In the genomic region with DNA sequence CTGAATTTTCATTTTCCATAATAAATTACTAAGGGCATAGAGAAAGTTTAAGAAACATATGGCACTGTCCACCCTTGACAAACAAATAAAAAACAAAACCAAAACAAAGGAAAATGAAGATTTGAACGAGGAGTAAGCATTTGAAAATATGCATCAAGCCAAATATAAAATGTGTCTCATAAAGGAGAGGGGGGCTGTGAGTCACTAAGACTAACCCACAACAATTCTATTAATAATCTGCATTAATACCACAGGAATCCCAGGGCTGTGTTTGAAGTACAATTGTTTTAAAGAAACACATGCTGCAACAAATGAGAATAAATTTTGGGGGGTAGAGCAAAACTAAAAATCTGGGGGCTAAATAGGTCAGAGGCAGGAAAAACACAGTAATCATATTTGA, we compare ENCODE assay signal across 14 cellular contexts. TPM values are rescaled to one million over a fixed set of nuclear protein-coding genes. Genes with fewer than 3 reads are reported as not detected.
A peak's percentile ranks its signal among the peaks of the same experiment; 100 is the strongest.
DNase-seq lines count a peak whose midpoint lies in the region; ATAC-seq lines count a peak whose summit lies in the region.
"Had no signal": no experiment of that assay in that cellular context is flagged by ENCODE, and none has a peak within 500 bp of the region (broad histone marks: within the 10 kb centered on the region; RNA-seq: fewer than 3 reads in every experiment).

No MANE protein-coding gene starts in this region.

- CTCF ChIA-PET in CD4-positive, alpha-beta memory T cell (lab: Charles Lee; ENCODE audit: partially characterized antibody) = interaction anchor here (1.5 to 8.1 kb wide), 3 partner anchors 13 to 148 kb away, joined by 5 to 129 read pairs (median 11); no protein-coding TSS in a partner anchor

- no peaks in the 10 kb centered on the region for H3K36me3 ChIP-seq in CD4-positive, alpha-beta memory T cell (ENCODE audit: insufficient read depth, low read length)
- H3K36me3 ChIP-seq: colonic mucosa had no signal

- H3K4me1 Mint-ChIP-seq in CD4-positive, alpha-beta memory T cell = peaks cover 51 to 85% (median 69%) of the 10 kb centered on the region in 4 donors
- peaks cover 83% of the 10 kb centered on the region for H3K4me1 Mint-ChIP-seq in activated naive CD8-positive, alpha-beta T cell treated with anti-CD3 and anti-CD28 coated beads, Interleukin-2, amount 50 U/mL, for 24 hours

- intact Hi-C loops in CD4-positive, alpha-beta memory T cell (cut with micrococcal nuclease) = loop anchor here (5.0 kb wide), 1 partner anchor 37 kb away; no protein-coding TSS in a partner anchor

- H3K27ac Mint-ChIP-seq in CD4-positive, alpha-beta memory T cell = peak overlapping the region in 5 of 7 donors; percentile 1 to 68 (median 54)
- H3K27ac Mint-ChIP-seq in activated naive CD8-positive, alpha-beta T cell treated with anti-CD3 and anti-CD28 coated beads, Interleukin-2, amount 50 U/mL, for 24 hours = peak overlapping the region; percentile 44
- H3K27ac Mint-ChIP-seq: activated T-helper 2 cell treated with anti-CD3 and anti-CD28 coated beads, Interferon-gamma antibody, Interleukin-2, Interleukin-4, amounts not matched to agents 10 μg/mL and 5 μg/mL and 100 μg/mL, durations not matched to agents 14 hours and 24 hours and 36 hours had no signal

- H3K27me3 Mint-ChIP-seq in CD4-positive, alpha-beta memory T cell = no peaks in the 10 kb centered on the region
- H3K27me3 Mint-ChIP-seq in activated naive CD8-positive, alpha-beta T cell treated with anti-CD3 and anti-CD28 coated beads, Interleukin-2, amount 50 U/mL, for 24 hours = no peaks in the 10 kb centered on the region
- H3K27me3 Mint-ChIP-seq: IgD-negative memory B cell, naive B cell had no signal

- H3K27ac ChIP-seq in CD4-positive, alpha-beta memory T cell (ENCODE audit: low read depth, low read length) = no peak overlapping the region
- H3K27ac ChIP-seq: colonic mucosa, SK-N-MC had no signal

- H3K9me3 ChIP-seq in CD4-positive, alpha-beta memory T cell (ENCODE audit: control insufficient read depth in 1 of 2, low read length in 2 of 2) = no peaks in the 10 kb centered on the region
- H3K9me3 ChIP-seq: colonic mucosa had no signal

- peaks cover 0 to under 1% of the 10 kb centered on the region in 2 donors for H3K36me3 Mint-ChIP-seq in CD4-positive, alpha-beta memory T cell
- peaks cover 17% of the 10 kb centered on the region for H3K36me3 Mint-ChIP-seq in activated naive CD8-positive, alpha-beta T cell treated with anti-CD3 and anti-CD28 coated beads, Interleukin-2, amount 50 U/mL, for 24 hours (ENCODE audit: low read depth)

- peak overlapping the region in 3 of 8 donors; percentile 33 to 57 (median 41) for H3K4me3 Mint-ChIP-seq in CD4-positive, alpha-beta memory T cell
- peak overlapping the region; percentile 37 for H3K4me3 Mint-ChIP-seq in activated naive CD8-positive, alpha-beta T cell treated with anti-CD3 and anti-CD28 coated beads, Interleukin-2, amount 50 U/mL, for 24 hours

- POLR2A ChIA-PET in CD4-positive, alpha-beta memory T cell (lab: Charles Lee; ENCODE audit: partially characterized antibody) = interaction anchor here (1.0 to 2.6 kb wide), 6 partner anchors 9 to 68 kb away, joined by 3 to 15 read pairs (median 4); no protein-coding TSS in a partner anchor

- no peak overlapping the region for H3K4me3 ChIP-seq in CD4-positive, alpha-beta memory T cell (ENCODE audit: low read length in 2 of 2)
- H3K4me3 ChIP-seq: colonic mucosa, SK-N-MC had no signal

- peaks cover 79% of the 10 kb centered on the region for H3K4me1 ChIP-seq in CD4-positive, alpha-beta memory T cell (ENCODE audit: insufficient read depth, low read length)
- H3K4me1 ChIP-seq: colonic mucosa had no signal

- no peaks in the 10 kb centered on the region for H3K27me3 ChIP-seq in CD4-positive, alpha-beta memory T cell (ENCODE audit: insufficient read depth, low read length)
- H3K27me3 ChIP-seq: colonic mucosa had no signal

- DNase-seq in CD4-positive, alpha-beta memory T cell = no peak
- peak; percentile 83 for DNase-seq in LHCN-M2 (ENCODE audit: low read depth)
- DNase-seq in activated naive CD8-positive, alpha-beta T cell treated with anti-CD3 and anti-CD28 coated beads, Interleukin-2, amount 50 U/mL, for 24 hours = no peak
- DNase-seq in kidney tubule cell (ENCODE audit: low spot score) = peak; percentile 48
- DNase-seq in anterior cingulate cortex (lab: John Stamatoyannopoulos, UW) = no peak
- no peak for DNase-seq in stimulated activated CD4-positive, alpha-beta T cell treated with anti-CD3 and anti-CD28 coated beads, Interleukin-2, amount 100 ng/mL, for 48 hours
- no peak for DNase-seq in NCI-H2107 (lab: John Stamatoyannopoulos, UW)
- no peak for DNase-seq in T1000 (lab: John Stamatoyannopoulos, UW)
- DNase-seq: colonic mucosa, naive B cell, NCI-H1694 treated with DMSO at 0.1 percent for 48 hours had no signal

- peaks cover 0 to 3% (median 0%) of the 10 kb centered on the region in 8 donors for H3K9me3 Mint-ChIP-seq in CD4-positive, alpha-beta memory T cell
- peaks cover 7% of the 10 kb centered on the region for H3K9me3 Mint-ChIP-seq in activated naive CD8-positive, alpha-beta T cell treated with anti-CD3 and anti-CD28 coated beads, Interleukin-2, amount 50 U/mL, for 24 hours
- H3K9me3 Mint-ChIP-seq: IgD-negative memory B cell had no signal

- ATAC-seq in activated naive CD8-positive, alpha-beta T cell treated with anti-CD3 and anti-CD28 coated beads, Interleukin-2, amount 50 U/mL, for 24 hours = no peak

RNA-seq across cellular contexts. Expression of a gene that starts 53.8 kb away (rescaled TPM):
- total RNA-seq in CD4-positive, alpha-beta memory T cell = 100 to 1,000 TPM; 234 to 243 TPM
- 10 to 100 TPM; 79.7 to 93.1 TPM for polyA plus RNA-seq in CD4-positive, alpha-beta memory T cell
- total RNA-seq in LHCN-M2 (2014; rRNA removed) = 119 and 126 TPM in 2 replicates
- polyA plus RNA-seq in LHCN-M2 (2012) = 21.2 TPM

Comparison
In these comparisons a context has a peak if more than half of its experiments do, and no peak if none do; other contexts are left out.
1. DNase-seq: peak in LHCN-M2 (single experiment) and kidney tubule cell (single experiment); none in CD4-positive, alpha-beta memory T cell (0 of 5), activated naive CD8-positive, alpha-beta T cell treated with anti-CD3 and anti-CD28 coated beads, Interleukin-2, amount 50 U/mL, for 24 hours (single experiment), anterior cingulate cortex (0 of 58), stimulated activated CD4-positive, alpha-beta T cell treated with anti-CD3 and anti-CD28 coated beads, Interleukin-2, amount 100 ng/mL, for 48 hours (0 of 2), NCI-H2107 (single experiment) and T1000 (single experiment).